ENCODE assay signal across 28 cellular contexts in genomic region chr2:66789741-66790140, GRCh38.
DNase-seq lines count a peak whose midpoint lies in the region; FAIRE-seq and TF ChIP-seq lines count a peak whose summit lies in the region.
"Had no signal": no experiment of that assay in that cellular context is flagged by ENCODE, and none has a peak within 500 bp of the region (broad histone marks: within the 10 kb centered on the region; RNA-seq: fewer than 3 reads in every experiment).

No MANE protein-coding gene starts in this region.

- no peak overlapping the region for H3K9ac ChIP-seq in astrocyte (ENCODE audit: low read length)
- no peak overlapping the region for H3K9ac ChIP-seq in fibroblast of lung (ENCODE audit: insufficient read depth, low read length)
- H3K9ac ChIP-seq: BLaER1 treated with 17β-estradiol and CSF1 and Interleukin-3, amounts not matched to agents 10 nM and 100 nM; neural progenitor cell; parathyroid adenoma had no signal

- peaks cover 6% of the 10 kb centered on the region for H3K4me1 Mint-ChIP-seq in astrocyte (ENCODE audit: low read depth, unreplicated experiment)
- H3K4me1 Mint-ChIP-seq: endodermal cell, neural progenitor cell, T-cell had no signal

- H2AFZ ChIP-seq in astrocyte (ENCODE audit: low read depth, low read length) = no peak overlapping the region
- no peak overlapping the region for H2AFZ ChIP-seq in fibroblast of lung (ENCODE audit: low read length)
- H2AFZ ChIP-seq: neural progenitor cell, parathyroid adenoma had no signal

- no peaks in the 10 kb centered on the region for H3K9me3 ChIP-seq in astrocyte (ENCODE audit: insufficient read depth, low read depth, low read length)
- no peaks in the 10 kb centered on the region for H3K9me3 ChIP-seq in fibroblast of lung (ENCODE audit: control insufficient read depth, insufficient read depth, low read depth, low read length)
- no peaks in the 10 kb centered on the region for H3K9me3 ChIP-seq in transverse colon
- no peaks in the 10 kb centered on the region for H3K9me3 ChIP-seq in testis
- H3K9me3 ChIP-seq: BLaER1 treated with 17β-estradiol and CSF1 and Interleukin-3, amounts not matched to agents 10 nM and 100 nM; heart right ventricle; SJCRH30; spleen had no signal

- H3K27me3 ChIP-seq in astrocyte (ENCODE audit: insufficient read depth, low read length) (no peaks in the 10 kb centered on the region), fibroblast of lung (ENCODE audit: control insufficient read depth, insufficient read depth, low read length) (no peaks in the 10 kb centered on the region), transverse colon (no peaks in the 10 kb centered on the region), testis (no peaks in the 10 kb centered on the region)
- H3K27me3 ChIP-seq: BLaER1 treated with 17β-estradiol and CSF1 and Interleukin-3, amounts not matched to agents 10 nM and 100 nM; heart right ventricle; neural progenitor cell; SJCRH30; spleen had no signal

- no peaks in the 10 kb centered on the region for H4K20me1 ChIP-seq in astrocyte (ENCODE audit: insufficient read depth, low read length)
- no peaks in the 10 kb centered on the region for H4K20me1 ChIP-seq in fibroblast of lung (ENCODE audit: control insufficient read depth, extremely low read depth, insufficient read depth, low read length)
- H4K20me1 ChIP-seq: BLaER1 treated with 17β-estradiol and CSF1 and Interleukin-3, amounts not matched to agents 10 nM and 100 nM had no signal

- H3K4me1 ChIP-seq in astrocyte (ENCODE audit: insufficient read depth, low read length) = peaks cover 4% of the 10 kb centered on the region
- H3K4me1 ChIP-seq in fibroblast of lung (ENCODE audit: control insufficient read depth, extremely low read depth, insufficient read depth, low read length) = peaks cover 6% of the 10 kb centered on the region
- peaks cover 0 to 4% (median 0%) of the 10 kb centered on the region in 4 donors for H3K4me1 ChIP-seq in transverse colon
- no peaks in the 10 kb centered on the region for H3K4me1 ChIP-seq in testis
- H3K4me1 ChIP-seq: BLaER1 treated with 17β-estradiol and CSF1 and Interleukin-3, amounts not matched to agents 10 nM and 100 nM; neural progenitor cell; parathyroid adenoma; SJCRH30 had no signal

- H3K36me3 ChIP-seq in astrocyte (ENCODE audit: insufficient read depth, low read length) (no peaks in the 10 kb centered on the region), fibroblast of lung (ENCODE audit: control insufficient read depth, insufficient read depth, low read length) (no peaks in the 10 kb centered on the region), transverse colon (no peaks in the 10 kb centered on the region), testis (ENCODE audit: low read depth, missing control alignments) (no peaks in the 10 kb centered on the region)
- H3K36me3 ChIP-seq: BLaER1 treated with 17β-estradiol and CSF1 and Interleukin-3, amounts not matched to agents 10 nM and 100 nM; heart right ventricle; neural progenitor cell; SJCRH30; spleen had no signal

- intact Hi-C loops in transverse colon (cut with DNase I; ENCODE audit: low total_unique reads) = loop anchor here (5.0 kb wide), 1 partner anchor 87 kb away; no protein-coding TSS in a partner anchor
- intact Hi-C loops in testis (cut with DNase I; ENCODE audit: low total_unique reads) = no loop called here

- no peak overlapping the region for H3K4me3 ChIP-seq in astrocyte (ENCODE audit: insufficient read depth, low read depth, low read length)
- H3K4me3 ChIP-seq in fibroblast of lung (replicated peaks in 1 of 4; ENCODE audit: control extremely low read depth in 1 of 4, insufficient read depth in 1 of 4, low read depth in 3 of 4, low read length in 4 of 4) = no peak overlapping the region
- no peak overlapping the region for H3K4me3 ChIP-seq in transverse colon
- no peak overlapping the region for H3K4me3 ChIP-seq in testis
- H3K4me3 ChIP-seq: BLaER1 treated with 17β-estradiol and CSF1 and Interleukin-3, amounts not matched to agents 10 nM and 100 nM; heart right ventricle; lung; neural progenitor cell; SJCRH30; spleen had no signal

- H3K4me2 ChIP-seq in astrocyte (ENCODE audit: low read length) = no peak overlapping the region
- no peak overlapping the region for H3K4me2 ChIP-seq in fibroblast of lung (ENCODE audit: extremely low read depth, insufficient read depth, low read length)
- H3K4me2 ChIP-seq: BLaER1 treated with 17β-estradiol and CSF1 and Interleukin-3, amounts not matched to agents 10 nM and 100 nM; neural progenitor cell had no signal

- DNase-seq in H4 (ENCODE audit: low spot score) = peak; percentile 8
- DNase-seq in astrocyte (ENCODE audit: low read depth) = peak; percentile 15
- peak; percentile 11 to 31 for DNase-seq in fibroblast of lung (ENCODE audit: low read depth in 2 of 2)
- DNase-seq in transverse colon = no peak
- DNase-seq in glomerular visceral epithelial cell (ENCODE audit: extremely low spot score) = no peak
- no peak for DNase-seq in testis
- DNase-seq in NOMO-1 treated with DMSO at 0.1 percent for 48 hours (lab: John Stamatoyannopoulos, UW; ENCODE audit: unreplicated experiment) = no peak
- DNase-seq: activated CD4-positive, CD25-positive, alpha-beta regulatory T cell treated with anti-CD3 and anti-CD28 coated beads, Interleukin-2, amount 50 U/mL, for 72 hours; activated CD8-positive, alpha-beta T cell treated with anti-CD3 and anti-CD28 coated beads for 36 hours; endodermal cell; heart right ventricle; HFFc6; NCI-H1048; NCI-H1694; NCI-H2171 treated with DMSO at 0.1 percent for 48 hours; NCI-H524 treated with DMSO at 0.1 percent for 48 hours; right cardiac atrium; SJCRH30; spleen; T-cell; trophoblast cell had no signal

- H3K4me3 Mint-ChIP-seq in astrocyte (ENCODE audit: unreplicated experiment) = no peak overlapping the region
- H3K4me3 Mint-ChIP-seq: activated CD8-positive, alpha-beta T cell treated with anti-CD3 and anti-CD28 coated beads for 36 hours; dendritic cell treated with granulocyte-macrophage colony-stimulating factor and Interleukin-4, amounts not matched to agents 40 ng/mL and 50 ng/mL, for 4 days; endodermal cell; HFFc6; neural progenitor cell; T-cell had no signal

- no peak overlapping the region for H3K27ac Mint-ChIP-seq in astrocyte (ENCODE audit: unreplicated experiment)
- H3K27ac Mint-ChIP-seq: activated CD8-positive, alpha-beta T cell treated with anti-CD3 and anti-CD28 coated beads for 36 hours; activated naive CD4-positive, alpha-beta T cell treated with anti-CD3 and anti-CD28 coated beads, Interleukin-2, amount 50 U/mL, for 72 hours; dendritic cell treated with granulocyte-macrophage colony-stimulating factor and Interleukin-4, amounts not matched to agents 40 ng/mL and 50 ng/mL, for 4 days; endodermal cell; HFFc6; neural progenitor cell; T-cell had no signal

- H3K9me3 Mint-ChIP-seq in astrocyte (ENCODE audit: unreplicated experiment) = no peaks in the 10 kb centered on the region
- H3K9me3 Mint-ChIP-seq: activated CD8-positive, alpha-beta T cell treated with anti-CD3 and anti-CD28 coated beads for 36 hours; endodermal cell; HFFc6; neural progenitor cell had no signal

- H3K27me3 Mint-ChIP-seq in astrocyte (ENCODE audit: low read depth, unreplicated experiment) = no peaks in the 10 kb centered on the region
- H3K27me3 Mint-ChIP-seq: activated CD8-positive, alpha-beta T cell treated with anti-CD3 and anti-CD28 coated beads for 36 hours; dendritic cell treated with granulocyte-macrophage colony-stimulating factor and Interleukin-4, amounts not matched to agents 40 ng/mL and 50 ng/mL, for 4 days; T-cell had no signal

- TF ChIP-seq EP300 in transverse colon (IDR thresholded peaks at IDR 0.05; ENCODE audit: low read depth) = no peak

- in situ Hi-C loops in transverse colon (cut with MboI; ENCODE audit: low pct_ligation_motif_present in 1 of 4, low pct_unique_long_range_greater_than_20kb in 1 of 4, low sequenced_read_pairs in 3 of 4) = no loop called here

- H3K36me3 Mint-ChIP-seq in astrocyte (ENCODE audit: low read depth, unreplicated experiment) = no peaks in the 10 kb centered on the region
- H3K36me3 Mint-ChIP-seq: activated naive CD4-positive, alpha-beta T cell treated with anti-CD3 and anti-CD28 coated beads, Interleukin-2, amount 50 U/mL, for 72 hours; neural progenitor cell; T-cell had no signal

- 80 to 92% methylated on average over 3 to 5 of the region's 5 CpGs for WGBS in transverse colon (ENCODE audit: low coverage in 1 of 2), 2 donors
- WGBS in testis, 2 donors = 97 to 98% methylated on average over 4 to 5 of the region's 5 CpGs

- no peak for TF ChIP-seq POLR2A in transverse colon (IDR thresholded peaks at IDR 0.05)
- TF ChIP-seq POLR2A in testis (IDR thresholded peaks at IDR 0.05) = no peak

- no peak for FAIRE-seq in astrocyte (lab: Jason Lieb, UNC)

- H3K79me2 ChIP-seq in astrocyte (ENCODE audit: insufficient read depth, low read length) (no peaks in the 10 kb centered on the region), fibroblast of lung (ENCODE audit: control insufficient read depth, insufficient read depth, low read length) (no peaks in the 10 kb centered on the region)
- H3K79me2 ChIP-seq: parathyroid adenoma had no signal

- no peak for TF ChIP-seq CTCF in astrocyte (IDR thresholded peaks at IDR 0.05; ENCODE audit: insufficient read depth, low read depth, low read length)
- no peak for TF ChIP-seq CTCF in fibroblast of lung (conservative IDR thresholded peaks at IDR 0.05 in 1 of 2, IDR thresholded peaks at IDR 0.05 in 1 of 2; ENCODE audit: low read depth in 1 of 2, low read length in 2 of 2)
- TF ChIP-seq CTCF in transverse colon (IDR thresholded peaks at IDR 0.05) = no peak
- TF ChIP-seq CTCF in testis (IDR thresholded peaks at IDR 0.05) = no peak

- H3K27ac ChIP-seq in astrocyte (ENCODE audit: low read depth, low read length) (no peak overlapping the region), fibroblast of lung (ENCODE audit: insufficient read depth, low read length) (no peak overlapping the region), transverse colon (peak overlapping the region in 3 of 4 donors; percentile 58 to 64 (median 63)), testis (no peak overlapping the region)
- H3K27ac ChIP-seq: BLaER1 treated with 17β-estradiol and CSF1 and Interleukin-3, amounts not matched to agents 10 nM and 100 nM; heart right ventricle; HL-60; neural progenitor cell; parathyroid adenoma; SJCRH30 had no signal

Comparison
In these comparisons a context has a peak if more than half of its experiments do, and no peak if none do; other contexts are left out.
1. DNase-seq: peak in H4 (single experiment), astrocyte (single experiment) and fibroblast of lung (2 of 2); none in transverse colon (single experiment), glomerular visceral epithelial cell (single experiment), testis (single experiment) and NOMO-1 treated with DMSO at 0.1 percent for 48 hours (single experiment).
2. H3K27ac ChIP-seq: peak in transverse colon (3 of 4); none in astrocyte (single experiment), fibroblast of lung (single experiment) and testis (0 of 2).